ENCODE assay signal across 32 cellular contexts in the genomic region with DNA sequence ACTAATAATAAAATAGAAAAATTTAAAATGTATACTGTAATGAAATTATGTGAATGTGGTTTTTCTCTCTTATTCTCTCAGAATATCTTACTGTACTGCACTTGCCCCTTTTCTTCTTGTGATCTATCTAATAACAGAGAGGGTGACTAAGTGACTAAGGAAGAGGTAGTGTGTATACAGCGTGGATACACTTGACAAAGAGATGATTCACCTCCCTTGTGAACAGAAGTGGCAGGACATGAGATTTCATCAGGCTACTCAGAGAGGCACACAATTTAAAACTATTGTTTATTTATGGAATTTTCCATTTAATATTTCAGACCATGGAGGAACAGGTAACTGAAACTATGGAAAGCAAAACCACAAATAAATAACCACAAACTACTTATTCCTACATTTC.
"Had no signal": no experiment of that assay in that cellular context is flagged by ENCODE, and none has a peak within 500 bp of the region (broad histone marks: within the 10 kb centered on the region; RNA-seq: fewer than 3 reads in every experiment).

No MANE protein-coding gene starts in this region.

- DNase-seq: activated CD4-positive, alpha-beta T cell treated with anti-CD3 and anti-CD28 coated beads for 36 hours; activated CD4-positive, CD25-positive, alpha-beta regulatory T cell; activated CD8-positive, alpha-beta T cell treated with anti-CD3 and anti-CD28 coated beads, Interleukin-2, amount 10 ng/mL, durations not matched to agents 7 days and 5 days; activated naive CD4-positive, alpha-beta T cell treated with Interleukin-2 at 50 U/mL for 16 hours; activated T-cell treated with anti-CD3 and anti-CD28 coated beads for 4 hours; activated T-cell treated with anti-CD3 and anti-CD28 coated beads, Interleukin-2, amount 50 U/mL, for 72 hours; aorta; body of pancreas; caudate nucleus; cortex of kidney; effector memory CD8-positive, alpha-beta T cell; foreskin melanocyte; heart right ventricle; left cardiac atrium; naive thymus-derived CD4-positive, alpha-beta T cell; nucleus accumbens; psoas muscle; sigmoid colon; small intestine; stimulated activated CD4-positive, alpha-beta T cell treated with anti-CD3 and anti-CD28 coated beads, Interleukin-1b, Interleukin-23, amount 100 ng/mL, for 48 hours; stimulated activated CD4-positive, alpha-beta T cell treated with anti-CD3 and anti-CD28 coated beads, Interleukin-4, amount 100 ng/mL, for 4 hours; stimulated activated CD8-positive, alpha-beta memory T cell treated with anti-CD3 and anti-CD28 coated beads, Interleukin-4, amount 100 ng/mL, for 48 hours; stimulated activated naive CD8-positive, alpha-beta T cell treated with anti-CD3 and anti-CD28 coated beads, Interleukin-15, amount 100 ng/mL, for 72 hours; substantia nigra; uterus had no signal

- H3K4me1 ChIP-seq: body of pancreas, esophagus muscularis mucosa, heart right ventricle, parathyroid adenoma, psoas muscle, sigmoid colon, uterus had no signal

- H3K27me3 ChIP-seq: body of pancreas, esophagus muscularis mucosa, heart right ventricle, sigmoid colon, uterus had no signal

- H3K36me3 Mint-ChIP-seq: activated naive CD8-positive, alpha-beta T cell; mesothelial cell of epicardium; naive thymus-derived CD4-positive, alpha-beta T cell; stimulated activated memory B cell treated with anti-CD40 and anti-IgM and Interleukin-4, amounts not matched to agents 10 μg/mL and 1 μg/mL and 100 μg/mL, for 72 hours; type B pancreatic cell had no signal

- H3K27ac Mint-ChIP-seq: activated CD4-positive, alpha-beta T cell treated with anti-CD3 and anti-CD28 coated beads for 36 hours; activated CD8-positive, alpha-beta T cell treated with anti-CD3 and anti-CD28 coated beads, Interleukin-2, amount 10 ng/mL, durations not matched to agents 7 days and 5 days; activated naive CD8-positive, alpha-beta T cell; activated T-cell treated with anti-CD3 and anti-CD28 coated beads, Interleukin-2, amount 50 U/mL, for 72 hours; effector memory CD8-positive, alpha-beta T cell; mesothelial cell of epicardium; naive thymus-derived CD4-positive, alpha-beta T cell; stimulated activated memory B cell treated with anti-CD40 and anti-IgM and Interleukin-4, amounts not matched to agents 10 μg/mL and 1 μg/mL and 100 μg/mL, for 72 hours; stimulated activated naive CD8-positive, alpha-beta T cell treated with anti-CD3 and anti-CD28 coated beads, Interleukin-15, amount 100 ng/mL, for 72 hours; type B pancreatic cell had no signal

- H3K27ac ChIP-seq: body of pancreas, esophagus muscularis mucosa, heart right ventricle, parathyroid adenoma, psoas muscle, sigmoid colon, uterus had no signal

- H3K79me2 ChIP-seq: parathyroid adenoma had no signal

- H3K9me3 ChIP-seq: body of pancreas, esophagus muscularis mucosa, psoas muscle, sigmoid colon had no signal

- H3K4me1 Mint-ChIP-seq: activated CD4-positive, alpha-beta T cell treated with anti-CD3 and anti-CD28 coated beads for 36 hours; mesothelial cell of epicardium; naive thymus-derived CD4-positive, alpha-beta T cell; neural crest cell; stimulated activated memory B cell treated with anti-CD40 and anti-IgM and Interleukin-4, amounts not matched to agents 10 μg/mL and 1 μg/mL and 100 μg/mL, for 72 hours; stimulated activated naive CD8-positive, alpha-beta T cell treated with anti-CD3 and anti-CD28 coated beads, Interleukin-15, amount 100 ng/mL, for 72 hours had no signal

- H3K4me3 Mint-ChIP-seq: activated CD4-positive, alpha-beta T cell treated with anti-CD3 and anti-CD28 coated beads for 36 hours; activated CD8-positive, alpha-beta T cell treated with anti-CD3 and anti-CD28 coated beads, Interleukin-2, amount 10 ng/mL, durations not matched to agents 7 days and 5 days; activated naive CD8-positive, alpha-beta T cell; activated T-cell treated with anti-CD3 and anti-CD28 coated beads, Interleukin-2, amount 50 U/mL, for 72 hours; effector memory CD8-positive, alpha-beta T cell; mesothelial cell of epicardium; naive thymus-derived CD4-positive, alpha-beta T cell; neural crest cell; stimulated activated memory B cell treated with anti-CD40 and anti-IgM and Interleukin-4, amounts not matched to agents 10 μg/mL and 1 μg/mL and 100 μg/mL, for 72 hours; stimulated activated naive CD8-positive, alpha-beta T cell treated with anti-CD3 and anti-CD28 coated beads, Interleukin-15, amount 100 ng/mL, for 72 hours; type B pancreatic cell had no signal

- ATAC-seq: activated CD4-positive, alpha-beta T cell treated with anti-CD3 and anti-CD28 coated beads for 36 hours; activated CD8-positive, alpha-beta T cell treated with anti-CD3 and anti-CD28 coated beads, Interleukin-2, amount 10 ng/mL, durations not matched to agents 7 days and 5 days; activated T-cell treated with anti-CD3 and anti-CD28 coated beads, Interleukin-2, amount 50 U/mL, for 72 hours; body of pancreas; effector memory CD8-positive, alpha-beta T cell; heart right ventricle; left cardiac atrium; naive thymus-derived CD4-positive, alpha-beta T cell; psoas muscle; stimulated activated memory B cell treated with anti-CD40 and anti-IgM and Interleukin-4, amounts not matched to agents 10 μg/mL and 1 μg/mL and 100 μg/mL, for 72 hours; stimulated activated naive CD8-positive, alpha-beta T cell treated with anti-CD3 and anti-CD28 coated beads, Interleukin-15, amount 100 ng/mL, for 72 hours had no signal

- H3K9ac ChIP-seq: parathyroid adenoma had no signal

- H3K27me3 Mint-ChIP-seq: activated CD4-positive, alpha-beta T cell treated with anti-CD3 and anti-CD28 coated beads for 36 hours; activated naive CD8-positive, alpha-beta T cell; effector memory CD8-positive, alpha-beta T cell; naive thymus-derived CD4-positive, alpha-beta T cell; stimulated activated memory B cell treated with anti-CD40 and anti-IgM and Interleukin-4, amounts not matched to agents 10 μg/mL and 1 μg/mL and 100 μg/mL, for 72 hours; stimulated activated naive CD8-positive, alpha-beta T cell treated with anti-CD3 and anti-CD28 coated beads, Interleukin-15, amount 100 ng/mL, for 72 hours; type B pancreatic cell had no signal

- H3K36me3 ChIP-seq: esophagus muscularis mucosa, heart right ventricle, sigmoid colon, uterus had no signal

- H3K9me3 Mint-ChIP-seq: stimulated activated memory B cell treated with anti-CD40 and anti-IgM and Interleukin-4, amounts not matched to agents 10 μg/mL and 1 μg/mL and 100 μg/mL, for 72 hours; type B pancreatic cell had no signal

- H2AFZ ChIP-seq: parathyroid adenoma had no signal

- H3K4me3 ChIP-seq: body of pancreas, esophagus muscularis mucosa, heart right ventricle, psoas muscle, sigmoid colon, uterus had no signal
